Comparison of ENCODE assay signal across 1 cellular context in the genomic region with DNA sequence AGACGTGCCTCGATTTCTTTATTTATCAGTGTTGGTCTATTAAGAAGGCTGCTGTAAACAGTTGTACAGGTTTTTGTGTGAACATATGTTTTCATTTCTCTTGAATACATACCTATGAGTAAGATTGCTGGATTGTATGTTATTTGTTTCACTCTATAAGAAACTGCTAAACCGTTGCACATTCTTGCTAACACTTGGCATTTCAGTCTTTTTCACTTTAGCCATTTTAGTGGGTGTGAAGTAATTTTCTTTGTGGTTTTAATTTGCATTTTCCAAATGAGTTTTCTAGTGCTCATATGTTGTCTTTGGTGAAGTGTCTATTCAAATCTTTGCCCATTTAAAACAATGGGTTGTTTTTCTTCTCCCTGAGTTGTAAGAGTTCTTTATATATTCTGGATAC.
A peak's percentile ranks its signal among the peaks of the same experiment; 100 is the strongest.
TF ChIP-seq lines count a peak whose summit lies in the region.

No MANE protein-coding gene starts in this region.

TF ChIP-seq in GM12878, 131 proteins besides CTCF, POLR2A, EP300 and RAD21:
- TF ChIP-seq MTA2 (IDR thresholded peaks at IDR 0.05; ENCODE audit: low read depth): peak; percentile 49; the same call in 1 of the 2 replicates
- TF ChIP-seq ATF7 (IDR thresholded peaks at IDR 0.05; ENCODE audit: low read depth): peak; percentile 47; the same call in 1 of the 2 replicates
- TF ChIP-seq POU2F2 (IDR thresholded peaks at IDR 0.05; ENCODE audit: borderline replicate concordance, low read depth, low read length): 0 out of 3 replicates have a peak, but pooled peaks have one; percentile 40
- TF ChIP-seq, protein P1, sequence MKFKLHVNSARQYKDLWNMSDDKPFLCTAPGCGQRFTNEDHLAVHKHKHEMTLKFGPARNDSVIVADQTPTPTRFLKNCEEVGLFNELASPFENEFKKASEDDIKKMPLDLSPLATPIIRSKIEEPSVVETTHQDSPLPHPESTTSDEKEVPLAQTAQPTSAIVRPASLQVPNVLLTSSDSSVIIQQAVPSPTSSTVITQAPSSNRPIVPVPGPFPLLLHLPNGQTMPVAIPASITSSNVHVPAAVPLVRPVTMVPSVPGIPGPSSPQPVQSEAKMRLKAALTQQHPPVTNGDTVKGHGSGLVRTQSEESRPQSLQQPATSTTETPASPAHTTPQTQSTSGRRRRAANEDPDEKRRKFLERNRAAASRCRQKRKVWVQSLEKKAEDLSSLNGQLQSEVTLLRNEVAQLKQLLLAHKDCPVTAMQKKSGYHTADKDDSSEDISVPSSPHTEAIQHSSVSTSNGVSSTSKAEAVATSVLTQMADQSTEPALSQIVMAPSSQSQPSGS (IDR thresholded peaks at IDR 0.05; ENCODE audit: low read length): 0 out of 2 replicates have a peak, but pooled peaks have one; percentile 31
- peak in 1 of 2 experiments; percentile 18; a peak in 1 of 4 replicates for TF ChIP-seq IKZF2 (IDR thresholded peaks at IDR 0.05)
- peak; percentile 51; the same call in 1 of the 2 replicates for TF ChIP-seq RUNX3 (IDR thresholded peaks at IDR 0.05; ENCODE audit: low read length)
- TF ChIP-seq BACH1 (IDR thresholded peaks at IDR 0.05; ENCODE audit: borderline replicate concordance): no peak
- peak; percentile 70; the same call in 1 of the 2 replicates for TF ChIP-seq ZNF24 (IDR thresholded peaks at IDR 0.05)
- TF ChIP-seq, protein P2, sequence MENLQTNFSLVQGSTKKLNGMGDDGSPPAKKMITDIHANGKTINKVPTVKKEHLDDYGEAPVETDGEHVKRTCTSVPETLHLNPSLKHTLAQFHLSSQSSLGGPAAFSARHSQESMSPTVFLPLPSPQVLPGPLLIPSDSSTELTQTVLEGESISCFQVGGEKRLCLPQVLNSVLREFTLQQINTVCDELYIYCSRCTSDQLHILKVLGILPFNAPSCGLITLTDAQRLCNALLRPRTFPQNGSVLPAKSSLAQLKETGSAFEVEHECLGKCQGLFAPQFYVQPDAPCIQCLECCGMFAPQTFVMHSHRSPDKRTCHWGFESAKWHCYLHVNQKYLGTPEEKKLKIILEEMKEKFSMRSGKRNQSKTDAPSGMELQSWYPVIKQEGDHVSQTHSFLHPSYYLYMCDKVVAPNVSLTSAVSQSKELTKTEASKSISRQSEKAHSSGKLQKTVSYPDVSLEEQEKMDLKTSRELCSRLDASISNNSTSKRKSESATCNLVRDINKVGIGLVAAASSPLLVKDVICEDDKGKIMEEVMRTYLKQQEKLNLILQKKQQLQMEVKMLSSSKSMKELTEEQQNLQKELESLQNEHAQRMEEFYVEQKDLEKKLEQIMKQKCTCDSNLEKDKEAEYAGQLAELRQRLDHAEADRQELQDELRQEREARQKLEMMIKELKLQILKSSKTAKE (IDR thresholded peaks at IDR 0.05; ENCODE audit: low read depth, poor library complexity, severe bottlenecking): peak; percentile 22
- TF ChIP-seq GATAD2B (conservative IDR thresholded peaks at IDR 0.05; ENCODE audit: low read depth): no peak
- no peak for TF ChIP-seq SREBF1 (IDR thresholded peaks at IDR 0.05; ENCODE audit: low read length)
- TF ChIP-seq, protein P3, sequence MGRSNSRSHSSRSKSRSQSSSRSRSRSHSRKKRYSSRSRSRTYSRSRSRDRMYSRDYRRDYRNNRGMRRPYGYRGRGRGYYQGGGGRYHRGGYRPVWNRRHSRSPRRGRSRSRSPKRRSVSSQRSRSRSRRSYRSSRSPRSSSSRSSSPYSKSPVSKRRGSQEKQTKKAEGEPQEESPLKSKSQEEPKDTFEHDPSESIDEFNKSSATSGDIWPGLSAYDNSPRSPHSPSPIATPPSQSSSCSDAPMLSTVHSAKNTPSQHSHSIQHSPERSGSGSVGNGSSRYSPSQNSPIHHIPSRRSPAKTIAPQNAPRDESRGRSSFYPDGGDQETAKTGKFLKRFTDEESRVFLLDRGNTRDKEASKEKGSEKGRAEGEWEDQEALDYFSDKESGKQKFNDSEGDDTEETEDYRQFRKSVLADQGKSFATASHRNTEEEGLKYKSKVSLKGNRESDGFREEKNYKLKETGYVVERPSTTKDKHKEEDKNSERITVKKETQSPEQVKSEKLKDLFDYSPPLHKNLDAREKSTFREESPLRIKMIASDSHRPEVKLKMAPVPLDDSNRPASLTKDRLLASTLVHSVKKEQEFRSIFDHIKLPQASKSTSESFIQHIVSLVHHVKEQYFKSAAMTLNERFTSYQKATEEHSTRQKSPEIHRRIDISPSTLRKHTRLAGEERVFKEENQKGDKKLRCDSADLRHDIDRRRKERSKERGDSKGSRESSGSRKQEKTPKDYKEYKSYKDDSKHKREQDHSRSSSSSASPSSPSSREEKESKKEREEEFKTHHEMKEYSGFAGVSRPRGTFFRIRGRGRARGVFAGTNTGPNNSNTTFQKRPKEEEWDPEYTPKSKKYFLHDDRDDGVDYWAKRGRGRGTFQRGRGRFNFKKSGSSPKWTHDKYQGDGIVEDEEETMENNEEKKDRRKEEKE (IDR thresholded peaks at IDR 0.05): no peak
TF ChIP-seq in GM12878: peak in this region for 8.
